ENCODE assay signal across 8 cellular contexts in the genomic region with DNA sequence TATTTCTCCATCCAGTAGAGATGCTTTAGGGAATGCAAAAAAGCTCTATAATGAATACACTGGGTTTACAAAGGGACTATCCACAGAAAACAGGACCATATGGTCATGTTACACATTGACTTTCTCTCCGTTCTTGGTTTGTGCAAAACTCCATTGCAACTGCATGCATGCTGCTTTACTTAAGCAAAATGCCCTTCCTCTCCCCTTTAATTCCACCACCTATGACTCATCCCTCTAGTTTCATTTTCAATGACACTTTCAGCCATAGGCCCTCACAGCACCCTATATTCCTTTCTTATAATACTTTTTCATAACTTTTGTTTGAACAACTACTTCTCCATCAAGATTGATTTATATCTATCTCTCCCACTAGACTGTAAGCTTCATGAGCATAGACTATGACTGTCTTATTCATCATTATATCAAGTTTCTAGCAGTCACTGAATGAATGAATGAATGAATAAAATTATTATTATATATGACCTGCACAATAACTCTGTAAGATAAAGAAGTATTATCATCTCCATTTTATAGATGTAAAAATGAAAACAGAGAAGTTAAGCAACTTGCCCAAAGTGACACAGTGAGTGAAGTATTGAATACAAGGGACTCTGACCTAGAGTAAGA.
DNase-seq lines count a peak whose midpoint lies in the region; ATAC-seq and TF ChIP-seq lines count a peak whose summit lies in the region.

No MANE protein-coding gene starts in this region.

- no peak overlapping the region for H3K4me3 ChIP-seq in foreskin fibroblast (ENCODE audit: low read depth in 1 of 2, low read length in 2 of 2)

- TF ChIP-seq POLR2A in erythroblast (IDR thresholded peaks at IDR 0.05; ENCODE audit: low read length) = no peak

- peak; percentile 9 for DNase-seq in GM13977 (ENCODE audit: low spot score)
- DNase-seq in LoVo (ENCODE audit: low spot score) = peak; percentile 2
- peak; percentile 53 to 83 for DNase-seq in foreskin fibroblast
- no peak for DNase-seq in HT-29 (ENCODE audit: low spot score)
- no peak for DNase-seq in erythroblast (lab: John Stamatoyannopoulos, UW)
- DNase-seq in NCI-H345 (lab: John Stamatoyannopoulos, UW) = no peak
- DNase-seq in NCI-H187 (lab: John Stamatoyannopoulos, UW) = no peak

- in situ Hi-C loops in GM13977 (cut with MboI; ENCODE audit: low pct_unique_long_range_greater_than_20kb, low sequenced_read_pairs, unreplicated experiment) = no loop called here

- ATAC-seq in GM21825 (IDR thresholded peaks at IDR 0.05; ENCODE audit: unreplicated experiment) = peak; percentile 96

- TF ChIP-seq CTCF in GM13977 (IDR thresholded peaks at IDR 0.05; ENCODE audit: extremely low read depth, insufficient read depth, missing control alignments) (no peak), foreskin fibroblast (IDR thresholded peaks at IDR 0.05; ENCODE audit: low read depth, low read length) (no peak)

Comparison
In these comparisons a context has a peak if more than half of its experiments do, and no peak if none do; other contexts are left out.
1. DNase-seq: peak in GM13977 (single experiment), LoVo (single experiment) and foreskin fibroblast (2 of 2); none in HT-29 (single experiment), erythroblast (0 of 2), NCI-H345 (single experiment) and NCI-H187 (0 of 2).